ENCODE assay signal across 8 cellular contexts in the genomic region with DNA sequence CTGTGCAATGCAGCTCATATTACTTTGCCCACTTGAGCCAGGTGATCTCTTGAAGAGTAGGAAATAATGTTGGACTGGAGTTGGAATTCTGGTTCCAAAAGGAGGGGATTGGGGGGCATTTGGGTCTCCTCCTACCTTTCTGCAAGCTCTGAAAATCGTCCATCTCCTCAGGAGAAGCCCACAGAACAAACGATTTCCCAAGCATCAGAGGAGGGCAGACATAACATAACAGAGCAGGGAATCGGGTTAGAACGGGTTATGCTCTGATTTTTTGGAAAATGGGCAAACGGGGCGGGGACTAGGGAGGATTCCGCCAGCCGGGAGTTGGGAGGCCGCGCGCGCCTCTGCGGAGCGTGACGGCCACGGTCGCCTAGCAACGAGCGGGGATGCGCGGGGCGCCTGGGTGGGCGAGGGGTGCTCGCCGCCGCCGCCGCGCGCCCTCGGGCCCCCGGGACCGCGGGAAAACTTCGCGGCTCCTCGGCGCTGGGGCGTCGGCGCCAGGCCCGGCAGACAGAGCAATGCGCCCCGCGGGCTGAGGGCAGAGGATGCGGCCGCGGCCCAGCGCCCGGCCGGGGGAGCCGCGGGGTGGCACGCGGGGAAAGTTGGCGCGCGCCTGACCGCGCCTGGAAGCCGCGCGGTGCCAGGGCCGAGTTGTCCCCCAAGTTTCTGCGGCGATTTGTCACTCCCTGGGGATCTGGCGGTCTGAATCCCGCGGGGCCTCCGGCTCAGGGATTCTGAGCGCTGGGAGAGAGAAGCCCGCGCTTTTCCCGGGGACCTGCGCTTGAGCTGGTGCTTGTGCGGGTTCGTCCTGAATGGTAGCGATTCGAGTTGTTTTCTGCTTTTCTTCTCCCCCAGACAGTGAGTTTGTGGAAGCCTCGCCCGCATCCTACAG. TPM values are rescaled to one million over a fixed set of nuclear protein-coding genes. Genes with fewer than 3 reads are reported as not detected.
DNase-seq lines count a peak whose midpoint lies in the region; TF ChIP-seq lines count a peak whose summit lies in the region.

No MANE protein-coding gene starts in this region.

- H4K20me1 ChIP-seq in hepatocyte (ENCODE audit: insufficient read depth, poor library complexity, severe bottlenecking), result no peaks in the 10 kb centered on the region

- H3K36me3 ChIP-seq in hepatocyte (replicated peaks; ENCODE audit: insufficient read depth, low read depth) (no peaks in the 10 kb centered on the region), rectal smooth muscle tissue (ENCODE audit: control insufficient read depth, insufficient read depth, low read length) (no peaks in the 10 kb centered on the region)

- H3K4me2 ChIP-seq in hepatocyte, result peak overlapping the region; percentile 98

- H3K27me3 ChIP-seq in hepatocyte, result no peaks in the 10 kb centered on the region
- no peaks in the 10 kb centered on the region for H3K27me3 ChIP-seq in rectal smooth muscle tissue (ENCODE audit: control insufficient read depth, insufficient read depth, low read length)

- H3K4me3 ChIP-seq in hepatocyte (peak overlapping the region; percentile 69), rectal smooth muscle tissue (ENCODE audit: low read length) (peak overlapping the region; percentile 71)

- WGBS in hepatocyte (ENCODE audit: low lambda C conversion rate, missing lambda C conversion rate), result 2% methylated on average over 67 of the region's 81 CpGs

- H3K9ac ChIP-seq in rectal smooth muscle tissue (ENCODE audit: low read length), result no peak overlapping the region

- H3K79me2 ChIP-seq in hepatocyte, result no peaks in the 10 kb centered on the region

- no peak for TF ChIP-seq CTCF in hepatocyte (IDR thresholded peaks at IDR 0.05; ENCODE audit: poor library complexity)

- DNase-seq in NCI-H146 (lab: John Stamatoyannopoulos, UW), result peak; percentile 75
- DNase-seq in NCI-H146 treated with DMSO at 0.1 percent for 48 hours (lab: John Stamatoyannopoulos, UW; ENCODE audit: unreplicated experiment), result no peak
- DNase-seq in NCI-H1092 (lab: John Stamatoyannopoulos, UW), result peak; percentile 80
- peak in 36 of 56 donors; percentile 8 to 67 (median 38) for DNase-seq in amygdala (lab: John Stamatoyannopoulos, UW)
- peak; percentile 77 for DNase-seq in hepatocyte (ENCODE audit: low spot score)
- DNase-seq in NOMO-1 (lab: John Stamatoyannopoulos, UW; ENCODE audit: unreplicated experiment in 2 of 2), result no peak
- no peak for DNase-seq in AML-193 (lab: John Stamatoyannopoulos, UW)

- no peaks in the 10 kb centered on the region for H3K9me2 ChIP-seq in hepatocyte (replicated peaks; ENCODE audit: insufficient read depth)

- H3K4me1 ChIP-seq in hepatocyte (ENCODE audit: insufficient read depth), result peaks cover 21% of the 10 kb centered on the region
- peaks cover 10% of the 10 kb centered on the region for H3K4me1 ChIP-seq in rectal smooth muscle tissue (ENCODE audit: control insufficient read depth, insufficient read depth, low read length)

- H3K9me3 ChIP-seq in hepatocyte (ENCODE audit: low read depth), result no peaks in the 10 kb centered on the region

- peak overlapping the region; percentile 61 for H3K27ac ChIP-seq in hepatocyte
- H3K27ac ChIP-seq in rectal smooth muscle tissue (ENCODE audit: low read depth, low read length), result peak overlapping the region; percentile 69

- peak overlapping the region; percentile 42 for H2AFZ ChIP-seq in hepatocyte

RNA-seq across cellular contexts. Expression of a gene that starts 27.8 kb away (rescaled TPM):
- total RNA-seq in hepatocyte, result 46.7 and 57.7 TPM in 2 replicates
- 22.1 and 23.8 TPM in 2 replicates for polyA plus RNA-seq in hepatocyte

Comparison
In these comparisons a context has a peak if more than half of its experiments do, and no peak if none do; other contexts are left out.
1. DNase-seq: peak in NCI-H146 (single experiment), NCI-H1092 (single experiment), amygdala (36 of 56) and hepatocyte (single experiment); none in NCI-H146 treated with DMSO at 0.1 percent for 48 hours (single experiment), NOMO-1 (0 of 2) and AML-193 (0 of 2).